ENCODE assay signal across 17 cellular contexts in the genomic region with DNA sequence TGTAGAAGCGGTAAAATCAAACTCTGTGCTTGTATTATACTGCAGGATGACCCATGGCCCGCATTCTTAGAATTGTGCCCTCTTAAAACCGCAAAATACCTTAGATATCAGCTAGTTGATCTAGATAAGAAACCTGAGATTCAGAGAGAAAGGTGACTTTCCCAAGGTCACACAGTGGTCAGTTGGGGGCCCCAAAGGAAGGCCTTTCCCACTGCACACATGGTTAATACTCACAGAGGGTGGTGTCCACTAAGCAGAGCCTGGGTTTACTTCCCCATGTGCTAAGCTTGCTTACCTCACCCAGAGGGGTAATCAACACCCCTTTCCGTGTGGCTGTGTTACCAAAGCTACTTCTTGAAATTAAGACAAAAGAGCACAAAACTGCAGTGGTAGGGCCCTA.
DNase-seq lines count a peak whose midpoint lies in the region; ATAC-seq and TF ChIP-seq lines count a peak whose summit lies in the region.
"Had no signal": no experiment of that assay in that cellular context is flagged by ENCODE, and none has a peak within 500 bp of the region (broad histone marks: within the 10 kb centered on the region; RNA-seq: fewer than 3 reads in every experiment).

No MANE protein-coding gene starts in this region.

- no peak overlapping the region for H3K27ac Mint-ChIP-seq in naive thymus-derived CD4-positive, alpha-beta T cell
- no peak overlapping the region for H3K27ac Mint-ChIP-seq in activated CD8-positive, alpha-beta T cell treated with anti-CD3 and anti-CD28 coated beads for 36 hours
- H3K27ac Mint-ChIP-seq: neural progenitor cell had no signal

- H3K27me3 ChIP-seq in naive thymus-derived CD4-positive, alpha-beta T cell (ENCODE audit: control insufficient read depth in 2 of 2, insufficient read depth in 2 of 2, low read length in 2 of 2), result no peaks in the 10 kb centered on the region
- H3K27me3 ChIP-seq: neural progenitor cell, SJSA1 had no signal

- no peaks in the 10 kb centered on the region for H3K27me3 Mint-ChIP-seq in naive thymus-derived CD4-positive, alpha-beta T cell
- H3K27me3 Mint-ChIP-seq in activated CD8-positive, alpha-beta T cell treated with anti-CD3 and anti-CD28 coated beads for 36 hours, result no peaks in the 10 kb centered on the region

- H3K27ac ChIP-seq in naive thymus-derived CD4-positive, alpha-beta T cell (ENCODE audit: low read depth, low read length), result no peak overlapping the region
- H3K27ac ChIP-seq: neural progenitor cell, SJSA1 had no signal

- POLR2A ChIA-PET in naive thymus-derived CD4-positive, alpha-beta T cell (lab: Charles Lee), result no interaction called here
- POLR2A ChIA-PET in activated CD8-positive, alpha-beta T cell treated with anti-CD3 and anti-CD28 coated beads for 36 hours (lab: Charles Lee), result no interaction called here

- peak; percentile 75 for ATAC-seq in naive thymus-derived CD4-positive, alpha-beta T cell
- ATAC-seq in HG03045 (IDR thresholded peaks at IDR 0.05; ENCODE audit: unreplicated experiment), result no peak
- ATAC-seq in activated CD8-positive, alpha-beta T cell treated with anti-CD3 and anti-CD28 coated beads for 36 hours, result no peak

- intact Hi-C loops in naive thymus-derived CD4-positive, alpha-beta T cell (cut with micrococcal nuclease), result no loop called here
- intact Hi-C loops in activated CD8-positive, alpha-beta T cell treated with anti-CD3 and anti-CD28 coated beads for 36 hours (cut with micrococcal nuclease), result no loop called here

- H3K9me3 Mint-ChIP-seq in naive thymus-derived CD4-positive, alpha-beta T cell, result peaks cover 0 to 3% (median 0%) of the 10 kb centered on the region in 11 donors
- no peaks in the 10 kb centered on the region for H3K9me3 Mint-ChIP-seq in activated CD8-positive, alpha-beta T cell treated with anti-CD3 and anti-CD28 coated beads for 36 hours
- H3K9me3 Mint-ChIP-seq: neural progenitor cell had no signal

- H3K4me3 ChIP-seq in naive thymus-derived CD4-positive, alpha-beta T cell (ENCODE audit: low read length), result no peak overlapping the region
- H3K4me3 ChIP-seq: dorsolateral prefrontal cortex, neural progenitor cell, SJSA1 had no signal

- TF ChIP-seq CTCF in activated CD8-positive, alpha-beta T cell treated with anti-CD3 and anti-CD28 coated beads for 36 hours (IDR thresholded peaks at IDR 0.05), result no peak

- no peaks in the 10 kb centered on the region for H3K36me3 Mint-ChIP-seq in naive thymus-derived CD4-positive, alpha-beta T cell
- H3K36me3 Mint-ChIP-seq in activated CD8-positive, alpha-beta T cell treated with anti-CD3 and anti-CD28 coated beads for 36 hours (ENCODE audit: low read depth), result no peaks in the 10 kb centered on the region
- H3K36me3 Mint-ChIP-seq: neural progenitor cell had no signal

- H3K4me1 Mint-ChIP-seq in naive thymus-derived CD4-positive, alpha-beta T cell, result peaks cover 0 to 13% (median 0%) of the 10 kb centered on the region in 7 donors
- peaks cover 4% of the 10 kb centered on the region for H3K4me1 Mint-ChIP-seq in activated CD8-positive, alpha-beta T cell treated with anti-CD3 and anti-CD28 coated beads for 36 hours (ENCODE audit: low read depth)

- H3K4me1 ChIP-seq in naive thymus-derived CD4-positive, alpha-beta T cell (ENCODE audit: control insufficient read depth in 2 of 2, insufficient read depth in 2 of 2, low read length in 2 of 2), result no peaks in the 10 kb centered on the region
- H3K4me1 ChIP-seq: neural progenitor cell, SJSA1 had no signal

- H3K4me3 Mint-ChIP-seq in naive thymus-derived CD4-positive, alpha-beta T cell, result no peak overlapping the region
- no peak overlapping the region for H3K4me3 Mint-ChIP-seq in activated CD8-positive, alpha-beta T cell treated with anti-CD3 and anti-CD28 coated beads for 36 hours
- H3K4me3 Mint-ChIP-seq: neural progenitor cell had no signal

- in situ Hi-C loops in Caki2 (cut with HindIII; ENCODE audit: low pct_unique_long_range_greater_than_20kb, low sequenced_read_pairs), result no loop called here

- no peaks in the 10 kb centered on the region for H3K9me3 ChIP-seq in naive thymus-derived CD4-positive, alpha-beta T cell (ENCODE audit: control insufficient read depth in 2 of 3, low read length in 3 of 3)
- H3K9me3 ChIP-seq: SJSA1 had no signal

- DNase-seq in Caki2 (ENCODE audit: low read depth) (peak; percentile 72), MV-4-11 (lab: John Stamatoyannopoulos, UW) (peak; percentile 42), amniotic epithelial cell (ENCODE audit: low read depth) (peak; percentile 67), amygdala (lab: John Stamatoyannopoulos, UW) (no peak), T-helper 1 cell (no peak)
- no peak for DNase-seq in naive thymus-derived CD4-positive, alpha-beta T cell
- no peak for DNase-seq in activated CD8-positive, alpha-beta T cell treated with anti-CD3 and anti-CD28 coated beads for 36 hours
- DNase-seq: activated CD8-positive, alpha-beta memory T cell treated with anti-CD3 and anti-CD28 coated beads for 24 hours; activated effector memory CD4-positive, alpha-beta T cell treated with Interleukin-2 at 50 U/mL for 16 hours; DMS53; NCI-H2081 treated with DMSO at 0.1 percent for 48 hours; NCI-H748 treated with DMSO at 0.1 percent for 48 hours; stimulated activated CD4-positive, alpha-beta T cell treated with anti-CD3 and anti-CD28 coated beads, Interleukin-4, amount 100 ng/mL, for 24 hours had no signal

- CTCF ChIA-PET in naive thymus-derived CD4-positive, alpha-beta T cell (lab: Charles Lee), result interaction anchor here (1.0 kb wide), 1 partner anchor 10 kb away, joined by 3 read pairs; no protein-coding TSS in a partner anchor
- CTCF ChIA-PET in activated CD8-positive, alpha-beta T cell treated with anti-CD3 and anti-CD28 coated beads for 36 hours (lab: Charles Lee), result interaction anchor here (1.1 to 1.8 kb wide), 5 partner anchors 10 to 361 kb away, joined by 3 to 4 read pairs (median 3); no protein-coding TSS in a partner anchor

- no peaks in the 10 kb centered on the region for H3K36me3 ChIP-seq in naive thymus-derived CD4-positive, alpha-beta T cell (ENCODE audit: control insufficient read depth in 2 of 3, insufficient read depth in 3 of 3, low read length in 3 of 3)
- H3K36me3 ChIP-seq: neural progenitor cell, SJSA1 had no signal

Comparison
In these comparisons a context has a peak if more than half of its experiments do, and no peak if none do; other contexts are left out.
1. DNase-seq: peak in Caki2 (single experiment), MV-4-11 (single experiment) and amniotic epithelial cell (single experiment); none in naive thymus-derived CD4-positive, alpha-beta T cell (0 of 9), amygdala (0 of 56), T-helper 1 cell (0 of 5) and activated CD8-positive, alpha-beta T cell treated with anti-CD3 and anti-CD28 coated beads for 36 hours (single experiment).